In the genomic region with DNA sequence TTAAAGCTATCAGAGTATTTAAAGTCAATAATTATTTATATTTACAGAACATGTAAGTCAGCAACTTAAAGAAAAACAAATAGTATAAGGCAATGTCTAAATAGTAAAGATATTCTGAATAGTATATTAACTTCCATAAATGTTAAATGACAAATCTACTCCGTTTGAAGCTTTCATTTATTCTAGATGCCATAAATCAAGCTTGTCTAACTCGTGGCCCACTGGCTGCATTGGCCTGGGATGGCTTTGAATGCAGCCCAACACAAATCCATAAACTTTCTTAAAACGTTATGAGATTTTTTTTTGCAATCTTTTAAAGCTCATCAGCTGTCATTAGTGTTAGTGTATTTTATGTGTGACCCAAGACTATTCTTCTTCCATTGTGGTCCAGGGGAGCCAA, we compare ENCODE assay signal across 26 cellular contexts.
"Had no signal": no experiment of that assay in that cellular context is flagged by ENCODE, and none has a peak within 500 bp of the region (broad histone marks: within the 10 kb centered on the region; RNA-seq: fewer than 3 reads in every experiment).

No MANE protein-coding gene starts in this region.

- H3K4me3 ChIP-seq: colonic mucosa, coronary artery, dorsolateral prefrontal cortex, esophagus muscularis mucosa, esophagus squamous epithelium, gastrocnemius medialis, gastroesophageal sphincter, heart left ventricle, heart right ventricle, hepatocyte had no signal

- ATAC-seq: effector memory CD8-positive, alpha-beta T cell; esophagus mucosa; foreskin keratinocyte; gastrocnemius medialis; gastroesophageal sphincter; heart left ventricle; heart right ventricle had no signal

- H3K27me3 Mint-ChIP-seq: dendritic cell treated with granulocyte-macrophage colony-stimulating factor and Interleukin-4, amounts not matched to agents 40 ng/mL and 50 ng/mL, for 4 days; effector memory CD8-positive, alpha-beta T cell had no signal

- H3K4me1 Mint-ChIP-seq: endodermal cell had no signal

- H3K4me1 ChIP-seq: colonic mucosa, esophagus muscularis mucosa, esophagus squamous epithelium, foreskin keratinocyte, gastrocnemius medialis, gastroesophageal sphincter, heart left ventricle, heart right ventricle had no signal

- H3K4me3 Mint-ChIP-seq: dendritic cell treated with granulocyte-macrophage colony-stimulating factor and Interleukin-4, amounts not matched to agents 40 ng/mL and 50 ng/mL, for 4 days; effector memory CD8-positive, alpha-beta T cell; endodermal cell had no signal

- H3K27ac ChIP-seq: colonic mucosa, coronary artery, dorsolateral prefrontal cortex, epithelial cell of prostate, esophagus muscularis mucosa, esophagus squamous epithelium, foreskin keratinocyte, gastrocnemius medialis, gastroesophageal sphincter, heart left ventricle, heart right ventricle, hepatocyte had no signal

- DNase-seq: colonic mucosa; cortex of kidney; dermis blood vessel endothelial cell; dorsolateral prefrontal cortex; effector CD4-positive, alpha-beta T cell; effector CD8-positive, alpha-beta T cell; effector memory CD4-positive, alpha-beta T cell; effector memory CD8-positive, alpha-beta T cell; endodermal cell; erythroblast; esophagus squamous epithelium; foreskin fibroblast; foreskin keratinocyte; foreskin melanocyte; gastrocnemius medialis; glutamatergic neuron; head of caudate nucleus; heart left ventricle; heart right ventricle had no signal

- H2AFZ ChIP-seq: hepatocyte had no signal

- H3K27me3 ChIP-seq: colonic mucosa, dorsolateral prefrontal cortex, esophagus muscularis mucosa, esophagus squamous epithelium, foreskin keratinocyte, gastrocnemius medialis, gastroesophageal sphincter, heart left ventricle, heart right ventricle, hepatocyte had no signal

- H3K79me2 ChIP-seq: hepatocyte had no signal

- H3K36me3 ChIP-seq: colonic mucosa, esophagus muscularis mucosa, esophagus squamous epithelium, gastrocnemius medialis, gastroesophageal sphincter, heart left ventricle, heart right ventricle had no signal

- H3K4me2 ChIP-seq: hepatocyte had no signal

- H3K9me3 ChIP-seq: colonic mucosa, gastrocnemius medialis had no signal

- H3K27ac Mint-ChIP-seq: dendritic cell treated with granulocyte-macrophage colony-stimulating factor and Interleukin-4, amounts not matched to agents 40 ng/mL and 50 ng/mL, for 4 days; effector memory CD8-positive, alpha-beta T cell; endodermal cell had no signal
